21 cellular contexts compared by ENCODE assay signal in the genomic region with DNA sequence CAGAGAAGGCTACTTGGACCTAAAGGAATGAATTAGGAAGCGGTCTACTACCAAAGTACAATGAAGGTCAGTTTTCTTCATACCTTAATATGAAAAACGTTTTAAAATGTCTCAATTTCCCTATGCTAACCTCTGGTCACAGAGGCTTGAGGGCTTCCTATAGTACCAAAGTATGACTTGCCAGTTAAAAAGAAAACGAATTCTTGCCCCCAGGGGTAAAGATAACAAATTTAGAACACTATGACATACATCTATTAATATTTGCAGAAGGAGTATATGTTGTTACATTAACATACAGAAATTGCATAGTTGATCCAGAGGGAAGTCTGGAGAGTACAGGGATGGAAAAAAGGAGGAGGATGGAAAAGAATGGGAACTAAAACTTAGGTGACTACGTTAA. TPM values are rescaled to one million over a fixed set of nuclear protein-coding genes. Genes with fewer than 3 reads are reported as not detected.
DNase-seq lines count a peak whose midpoint lies in the region; ATAC-seq, FAIRE-seq and TF ChIP-seq lines count a peak whose summit lies in the region.
"Had no signal": no experiment of that assay in that cellular context is flagged by ENCODE, and none has a peak within 500 bp of the region (broad histone marks: within the 10 kb centered on the region; RNA-seq: fewer than 3 reads in every experiment).

No MANE protein-coding gene starts in this region.

- no peaks in the 10 kb centered on the region for H3K27me3 Mint-ChIP-seq in CD8-positive, alpha-beta T cell (ENCODE audit: low read depth)
- no peaks in the 10 kb centered on the region for H3K27me3 Mint-ChIP-seq in nephron progenitor cell (ENCODE audit: low read depth, poor library complexity)
- H3K27me3 Mint-ChIP-seq in activated CD4-positive, alpha-beta memory T cell treated with anti-CD3 and anti-CD28 coated beads, Interleukin-2, amount 10 ng/mL, durations not matched to agents 7 days and 5 days = no peaks in the 10 kb centered on the region

- no peak for DNase-seq in A549 (ENCODE audit: low read depth in 1 of 2, low spot score in 1 of 2)
- DNase-seq in CD8-positive, alpha-beta T cell = no peak
- no peak for DNase-seq in ascending aorta (ENCODE audit: low spot score in 2 of 2)
- DNase-seq in nephron progenitor cell = no peak
- no peak for DNase-seq in KG1 (lab: John Stamatoyannopoulos, UW)
- DNase-seq in activated CD4-positive, alpha-beta memory T cell treated with anti-CD3 and anti-CD28 coated beads, Interleukin-2, amount 10 ng/mL, durations not matched to agents 7 days and 5 days = no peak
- no peak for DNase-seq in neuronal stem cell (ENCODE audit: low spot score)
- DNase-seq: activated CD4-positive, alpha-beta T cell treated with anti-CD3 and anti-CD28 coated beads for 48 hours; C1 segment of cervical spinal cord; dorsolateral prefrontal cortex; Karpas-422; midbrain; NCI-H146; NCI-H446; SHP77; stimulated activated naive CD4-positive, alpha-beta T cell treated with Interleukin-2 at 50 U/mL for 16 hours; T-helper 9 cell had no signal

- 53% methylated on average over 4 of the region's 4 CpGs for WGBS in A549 (ENCODE audit: missing lambda C conversion rate)
- no CpG with 5 or more reads among the region's 4 CpGs for WGBS in neuronal stem cell (ENCODE audit: extremely low coverage in 2 of 2, insufficient read length in 2 of 2, insufficient replicate concordance in 1 of 2), 2 donors

- TF ChIP-seq CTCF in A549 (IDR thresholded peaks at IDR 0.05) (no peak), ascending aorta (IDR thresholded peaks at IDR 0.05) (no peak), nephron progenitor cell (IDR thresholded peaks at IDR 0.05) (no peak)
- no peak for TF ChIP-seq CTCF in CD8-positive, alpha-beta T cell (IDR thresholded peaks at IDR 0.05)

- H3K4me1 ChIP-seq in A549 (peaks cover 75% of the 10 kb centered on the region), ascending aorta (peaks cover 27 to 72% of the 10 kb centered on the region in 2 donors), neuronal stem cell (ENCODE audit: control insufficient read depth in 2 of 2, insufficient read depth in 1 of 2, low read depth in 1 of 2, low read length in 2 of 2) (peaks cover 0 to 3% of the 10 kb centered on the region in 2 donors)
- peaks cover 86% of the 10 kb centered on the region for H3K4me1 ChIP-seq in CD8-positive, alpha-beta T cell (ENCODE audit: insufficient read depth, low read length)

- peaks cover 4% of the 10 kb centered on the region for H3K36me3 ChIP-seq in CD8-positive, alpha-beta T cell (ENCODE audit: insufficient read depth, low read length)
- no peaks in the 10 kb centered on the region for H3K36me3 ChIP-seq in ascending aorta
- peaks cover 2 to 72% of the 10 kb centered on the region in 2 donors for H3K36me3 ChIP-seq in neuronal stem cell (replicated peaks in 1 of 2; ENCODE audit: control insufficient read depth in 2 of 2, insufficient read depth in 2 of 2, low read length in 2 of 2)

- POLR2A ChIA-PET in A549 (lab: Yijun Ruan, JAX) = no interaction called here
- POLR2A ChIA-PET in CD8-positive, alpha-beta T cell (lab: Charles Lee) = interaction anchor here (0.8 to 0.9 kb wide), 2 partner anchors 13 to 14 kb away, joined by 3 to 4 read pairs; a partner anchor contains a TSS
- POLR2A ChIA-PET in activated CD4-positive, alpha-beta memory T cell treated with anti-CD3 and anti-CD28 coated beads, Interleukin-2, amount 10 ng/mL, durations not matched to agents 7 days and 5 days (lab: Charles Lee) = no interaction called here

- no peak overlapping the region for H2BK5ac ChIP-seq in neuronal stem cell (ENCODE audit: low read length)

- H2AFZ ChIP-seq in neuronal stem cell (ENCODE audit: low read length) = no peak overlapping the region
- H2AFZ ChIP-seq: parathyroid adenoma had no signal

- no peak overlapping the region for H3K4ac ChIP-seq in neuronal stem cell (ENCODE audit: low read length)

- H3K4me1 Mint-ChIP-seq in CD8-positive, alpha-beta T cell (ENCODE audit: low read depth) = peaks cover 90% of the 10 kb centered on the region
- H3K4me1 Mint-ChIP-seq in nephron progenitor cell = peaks cover 42% of the 10 kb centered on the region
- peaks cover 78% of the 10 kb centered on the region for H3K4me1 Mint-ChIP-seq in activated CD4-positive, alpha-beta memory T cell treated with anti-CD3 and anti-CD28 coated beads, Interleukin-2, amount 10 ng/mL, durations not matched to agents 7 days and 5 days

- H3K27ac ChIP-seq in A549 (no peak overlapping the region), ascending aorta (peak overlapping the region; percentile 97 to 100), neuronal stem cell (replicated peaks; ENCODE audit: low read length) (no peak overlapping the region)
- no peak overlapping the region for H3K27ac ChIP-seq in CD8-positive, alpha-beta T cell (ENCODE audit: low read depth, low read length)
- H3K27ac ChIP-seq: parathyroid adenoma had no signal

- H2BK15ac ChIP-seq in neuronal stem cell (ENCODE audit: low read length) = no peak overlapping the region

- H3K9me3 Mint-ChIP-seq in CD8-positive, alpha-beta T cell = no peaks in the 10 kb centered on the region
- peaks cover 5% of the 10 kb centered on the region for H3K9me3 Mint-ChIP-seq in nephron progenitor cell
- no peaks in the 10 kb centered on the region for H3K9me3 Mint-ChIP-seq in activated CD4-positive, alpha-beta memory T cell treated with anti-CD3 and anti-CD28 coated beads, Interleukin-2, amount 10 ng/mL, durations not matched to agents 7 days and 5 days

- H3K9ac ChIP-seq in neuronal stem cell (ENCODE audit: low read depth, low read length, poor library complexity) = no peak overlapping the region
- H3K9ac ChIP-seq: parathyroid adenoma had no signal

- TF ChIP-seq EP300 in A549 (IDR thresholded peaks at IDR 0.05) = no peak

- no peak overlapping the region for H3K4me3 Mint-ChIP-seq in CD8-positive, alpha-beta T cell
- H3K4me3 Mint-ChIP-seq in nephron progenitor cell = no peak overlapping the region
- H3K4me3 Mint-ChIP-seq in activated CD4-positive, alpha-beta memory T cell treated with anti-CD3 and anti-CD28 coated beads, Interleukin-2, amount 10 ng/mL, durations not matched to agents 7 days and 5 days = no peak overlapping the region

- H3K4me2 ChIP-seq in A549 (peak overlapping the region; percentile 5; the same call in 1 of the 3 replicates), neuronal stem cell (ENCODE audit: insufficient read depth, low read length, poor library complexity, severe bottlenecking) (no peak overlapping the region)

- no peak overlapping the region for H2AK5ac ChIP-seq in neuronal stem cell (ENCODE audit: low read depth, low read length)

- no peak overlapping the region for H2BK12ac ChIP-seq in neuronal stem cell (ENCODE audit: low read length)

- no peak overlapping the region for H3K23ac ChIP-seq in neuronal stem cell (ENCODE audit: low read depth, low read length, poor library complexity)

- peaks cover 39% of the 10 kb centered on the region for H3K36me3 Mint-ChIP-seq in CD8-positive, alpha-beta T cell
- H3K36me3 Mint-ChIP-seq in nephron progenitor cell (ENCODE audit: low read depth) = peaks cover 85% of the 10 kb centered on the region
- H3K36me3 Mint-ChIP-seq in activated CD4-positive, alpha-beta memory T cell treated with anti-CD3 and anti-CD28 coated beads, Interleukin-2, amount 10 ng/mL, durations not matched to agents 7 days and 5 days (ENCODE audit: low read depth) = peaks cover 55% of the 10 kb centered on the region

- H3K9me3 ChIP-seq in A549 (no peaks in the 10 kb centered on the region), ascending aorta (no peaks in the 10 kb centered on the region), neuronal stem cell (replicated peaks in 1 of 2; ENCODE audit: control insufficient read depth in 2 of 2, insufficient read depth in 1 of 2, low read depth in 1 of 2, low read length in 2 of 2) (no peaks in the 10 kb centered on the region)
- H3K9me3 ChIP-seq in CD8-positive, alpha-beta T cell (ENCODE audit: low read length) = no peaks in the 10 kb centered on the region

- no peak for TF ChIP-seq RAD21 in A549 (conservative IDR thresholded peaks at IDR 0.05 in 1 of 2, IDR thresholded peaks at IDR 0.05 in 1 of 2)

- no peaks in the 10 kb centered on the region for H3K27me3 ChIP-seq in CD8-positive, alpha-beta T cell (ENCODE audit: insufficient read depth, low read length)
- H3K27me3 ChIP-seq in ascending aorta = no peaks in the 10 kb centered on the region
- no peaks in the 10 kb centered on the region for H3K27me3 ChIP-seq in neuronal stem cell (ENCODE audit: control insufficient read depth in 3 of 3, insufficient read depth in 3 of 3, low read depth in 1 of 3, low read length in 3 of 3)
- H3K27me3 ChIP-seq: dorsolateral prefrontal cortex had no signal

- peaks cover 3% of the 10 kb centered on the region for H3K79me1 ChIP-seq in neuronal stem cell (ENCODE audit: low read depth, low read length)

- no peak overlapping the region for H4K8ac ChIP-seq in neuronal stem cell (ENCODE audit: low read depth, low read length)

- no peak overlapping the region for H3K14ac ChIP-seq in neuronal stem cell (ENCODE audit: low read length)

- no peak for TF ChIP-seq POLR2A in A549 (IDR thresholded peaks at IDR 0.05; ENCODE audit: low read length)

- CTCF ChIA-PET in A549 (lab: Yijun Ruan, JAX) = no interaction called here
- CTCF ChIA-PET in CD8-positive, alpha-beta T cell (lab: Charles Lee) = no interaction called here
- CTCF ChIA-PET in activated CD4-positive, alpha-beta memory T cell treated with anti-CD3 and anti-CD28 coated beads, Interleukin-2, amount 10 ng/mL, durations not matched to agents 7 days and 5 days (lab: Charles Lee) = no interaction called here

- intact Hi-C loops in CD8-positive, alpha-beta T cell (cut with DNase I, micrococcal nuclease) = loop anchor here in 1 of 2 experiments (10.0 kb wide), 1 partner anchor 795 kb away; a partner anchor contains a TSS
- intact Hi-C loops in ascending aorta (cut with DNase I) = no loop called here

- peak overlapping the region; percentile 81 for H3K27ac Mint-ChIP-seq in CD8-positive, alpha-beta T cell
- peak overlapping the region; percentile 50 for H3K27ac Mint-ChIP-seq in nephron progenitor cell
- no peak overlapping the region for H3K27ac Mint-ChIP-seq in activated CD4-positive, alpha-beta memory T cell treated with anti-CD3 and anti-CD28 coated beads, Interleukin-2, amount 10 ng/mL, durations not matched to agents 7 days and 5 days

- no peak for ATAC-seq in A549
- ATAC-seq in CD8-positive, alpha-beta T cell = no peak
- ATAC-seq: esophagus mucosa, GM12878 had no signal

- H3K18ac ChIP-seq in neuronal stem cell (ENCODE audit: low read length) = no peak overlapping the region

- no peak for FAIRE-seq in A549 (lab: Jason Lieb, UNC)
- FAIRE-seq: GM12878, keratinocyte had no signal

- H3K4me3 ChIP-seq in A549 (no peak overlapping the region), ascending aorta (no peak overlapping the region), neuronal stem cell (ENCODE audit: low read length in 2 of 2) (no peak overlapping the region)
- H3K4me3 ChIP-seq in CD8-positive, alpha-beta T cell (ENCODE audit: low read depth, low read length) = no peak overlapping the region
- H3K4me3 ChIP-seq: dorsolateral prefrontal cortex, GM12878 had no signal

- no peak overlapping the region for H4K91ac ChIP-seq in neuronal stem cell (ENCODE audit: low read depth, low read length, poor library complexity)

- H2BK120ac ChIP-seq in neuronal stem cell (ENCODE audit: low read depth, low read length) = no peak overlapping the region

RNA-seq across cellular contexts. Expression of a gene that starts 13.8 kb away (rescaled TPM):
- 9.4 and 30.2 TPM in 2 replicates for polyA plus RNA-seq in A549 (2011; rRNA removed)
- polyA plus RNA-seq in A549 (2012; cell fraction: cytosol; rRNA removed) = 3.6 and 4.6 TPM in 2 replicates
- 4.9 and 13.6 TPM in 2 replicates for polyA plus RNA-seq in A549 (2012; cell fraction: nucleus; rRNA removed)
- polyA plus RNA-seq in A549 (2017; fragmentation: RNase III; extraction: RNeasy Plus Mini Kit Qiagen cat#74134 plus additional on column Dnase treatment) = 17.2 to 23.4 TPM (median 19.3 TPM) in 3 replicates
- 56.7 and 57.6 TPM in 2 replicates for polyA minus RNA-seq in A549 (2011; rRNA and poly(A)+ RNA removed)
- total RNA-seq in CD8-positive, alpha-beta T cell = 100 to 1,000 TPM; 320 TPM
- total RNA-seq in ascending aorta = 43.0 TPM
- total RNA-seq in activated CD4-positive, alpha-beta memory T cell treated with anti-CD3 and anti-CD28 coated beads, Interleukin-2, amount 10 ng/mL, durations not matched to agents 7 days and 5 days = 100 to 1,000 TPM; 122 to 128 TPM
- 55.8 TPM for polyA plus RNA-seq in neuronal stem cell (2013, experiment 1 of 2)
- polyA plus RNA-seq in neuronal stem cell (2013, experiment 2 of 2) = 60.0 TPM

Comparison
In these comparisons a context has a peak if more than half of its experiments do, and no peak if none do; other contexts are left out.
1. H3K27ac ChIP-seq: peak in ascending aorta (2 of 2); none in A549 (0 of 2), CD8-positive, alpha-beta T cell (single experiment) and neuronal stem cell (single experiment).